In genomic region chr16:54061454-54061853, GRCh38 we compare ENCODE assay signal across 31 cellular contexts.
"Had no signal": no experiment of that assay in that cellular context is flagged by ENCODE, and none has a peak within 500 bp of the region (broad histone marks: within the 10 kb centered on the region; RNA-seq: fewer than 3 reads in every experiment).

No MANE protein-coding gene starts in this region.

- H3K36me3 ChIP-seq: SJSA1, WERI-Rb-1 had no signal

- H3K9me3 Mint-ChIP-seq: activated CD4-positive, alpha-beta memory T cell treated with anti-CD3 and anti-CD28 coated beads, Interleukin-2, amount 10 ng/mL, durations not matched to agents 7 days and 5 days; activated naive CD4-positive, alpha-beta T cell treated with anti-CD3 and anti-CD28 coated beads, Interleukin-2, amount 10 ng/mL, durations not matched to agents 7 days and 5 days; activated naive CD8-positive, alpha-beta T cell treated with anti-CD3 and anti-CD28 coated beads, Interleukin-2, amount 50 U/mL, for 24 hours; brain had no signal

- H2AFZ ChIP-seq: PC-9 had no signal

- H3K4me1 ChIP-seq: SJSA1 had no signal

- ATAC-seq: activated CD8-positive, alpha-beta memory T cell treated with anti-CD3 and anti-CD28 coated beads, Interleukin-2, amount 10 ng/mL, durations not matched to agents 7 days and 5 days; activated naive CD8-positive, alpha-beta T cell treated with anti-CD3 and anti-CD28 coated beads, Interleukin-2, amount 50 U/mL, for 24 hours; K562 had no signal

- H3K4me1 Mint-ChIP-seq: activated CD4-positive, alpha-beta memory T cell treated with anti-CD3 and anti-CD28 coated beads, Interleukin-2, amount 10 ng/mL, durations not matched to agents 7 days and 5 days; activated CD8-positive, alpha-beta memory T cell treated with anti-CD3 and anti-CD28 coated beads, Interleukin-2, amount 10 ng/mL, durations not matched to agents 7 days and 5 days; activated naive CD4-positive, alpha-beta T cell treated with anti-CD3 and anti-CD28 coated beads, Interleukin-2, amount 10 ng/mL, durations not matched to agents 7 days and 5 days; activated naive CD8-positive, alpha-beta T cell treated with anti-CD3 and anti-CD28 coated beads, Interleukin-2, amount 50 U/mL, for 24 hours had no signal

- H3K4me2 ChIP-seq: PC-9 had no signal

- H3K4me3 ChIP-seq: K562, PC-9, SJSA1 had no signal

- DNase-seq: activated CD4-positive, alpha-beta memory T cell treated with anti-CD3 and anti-CD28 coated beads, Interleukin-2, amount 10 ng/mL, durations not matched to agents 7 days and 5 days; activated CD4-positive, alpha-beta T cell treated with anti-CD3 and anti-CD28 coated beads for 1 hour; activated CD4-positive, alpha-beta T cell treated with anti-CD3 and anti-CD28 coated beads for 48 hours; activated CD4-positive, CD25-positive, alpha-beta regulatory T cell; activated CD8-positive, alpha-beta memory T cell treated with anti-CD3 and anti-CD28 coated beads for 24 hours; activated CD8-positive, alpha-beta memory T cell treated with anti-CD3 and anti-CD28 coated beads, Interleukin-2, amount 10 ng/mL, durations not matched to agents 7 days and 5 days; activated CD8-positive, alpha-beta memory T cell treated with anti-CD3 and anti-CD28 coated beads, Interleukin-2, amount 50 U/mL, for 48 hours; activated effector memory CD4-positive, alpha-beta T cell treated with Interleukin-2 at 50 U/mL for 16 hours; activated naive CD4-positive, alpha-beta T cell treated with anti-CD3 and anti-CD28 coated beads, Interleukin-2, amount 10 ng/mL, durations not matched to agents 7 days and 5 days; activated naive CD8-positive, alpha-beta T cell treated with anti-CD3 and anti-CD28 coated beads, Interleukin-2, amount 50 U/mL, for 24 hours; activated T-cell treated with anti-CD3 and anti-CD28 coated beads, Interleukin-2, amount 50 U/mL, for 48 hours; anterior cingulate cortex; caudate nucleus; cerebellar nuclear complex; NCI-H1105; NCI-H1417 treated with DMSO at 0.1 percent for 48 hours; NCI-H187 treated with DMSO at 0.1 percent for 48 hours; NCI-H2081; NCI-H226; NCI-H446 treated with DMSO at 0.1 percent for 48 hours; NCI-H524; NCI-H69; PC-9; Right ventricle myocardium superior; T1000; WERI-Rb-1 had no signal

- H3K27ac ChIP-seq: PC-9, RWPE1, SJSA1, WERI-Rb-1 had no signal

- H3K27me3 Mint-ChIP-seq: activated CD4-positive, alpha-beta memory T cell treated with anti-CD3 and anti-CD28 coated beads, Interleukin-2, amount 10 ng/mL, durations not matched to agents 7 days and 5 days; activated CD8-positive, alpha-beta memory T cell treated with anti-CD3 and anti-CD28 coated beads, Interleukin-2, amount 10 ng/mL, durations not matched to agents 7 days and 5 days; activated naive CD4-positive, alpha-beta T cell treated with anti-CD3 and anti-CD28 coated beads, Interleukin-2, amount 10 ng/mL, durations not matched to agents 7 days and 5 days; activated naive CD8-positive, alpha-beta T cell; activated naive CD8-positive, alpha-beta T cell treated with anti-CD3 and anti-CD28 coated beads, Interleukin-2, amount 50 U/mL, for 24 hours had no signal

- H3K27me3 ChIP-seq: SJSA1 had no signal

- H3K36me3 Mint-ChIP-seq: activated CD8-positive, alpha-beta memory T cell treated with anti-CD3 and anti-CD28 coated beads, Interleukin-2, amount 10 ng/mL, durations not matched to agents 7 days and 5 days; activated naive CD4-positive, alpha-beta T cell treated with anti-CD3 and anti-CD28 coated beads, Interleukin-2, amount 10 ng/mL, durations not matched to agents 7 days and 5 days had no signal

- H3K27ac Mint-ChIP-seq: activated CD4-positive, alpha-beta memory T cell treated with anti-CD3 and anti-CD28 coated beads, Interleukin-2, amount 10 ng/mL, durations not matched to agents 7 days and 5 days; activated CD8-positive, alpha-beta memory T cell treated with anti-CD3 and anti-CD28 coated beads, Interleukin-2, amount 10 ng/mL, durations not matched to agents 7 days and 5 days; activated naive CD4-positive, alpha-beta T cell treated with anti-CD3 and anti-CD28 coated beads, Interleukin-2, amount 10 ng/mL, durations not matched to agents 7 days and 5 days; activated naive CD8-positive, alpha-beta T cell; activated naive CD8-positive, alpha-beta T cell treated with anti-CD3 and anti-CD28 coated beads, Interleukin-2, amount 50 U/mL, for 24 hours had no signal

- H3K4me3 Mint-ChIP-seq: activated CD4-positive, alpha-beta memory T cell treated with anti-CD3 and anti-CD28 coated beads, Interleukin-2, amount 10 ng/mL, durations not matched to agents 7 days and 5 days; activated CD8-positive, alpha-beta memory T cell treated with anti-CD3 and anti-CD28 coated beads, Interleukin-2, amount 10 ng/mL, durations not matched to agents 7 days and 5 days; activated naive CD4-positive, alpha-beta T cell treated with anti-CD3 and anti-CD28 coated beads, Interleukin-2, amount 10 ng/mL, durations not matched to agents 7 days and 5 days; activated naive CD8-positive, alpha-beta T cell; activated naive CD8-positive, alpha-beta T cell treated with anti-CD3 and anti-CD28 coated beads, Interleukin-2, amount 50 U/mL, for 24 hours; brain had no signal

- H3K9me3 ChIP-seq: SJSA1 had no signal
